Comparison of ENCODE assay signal across 20 cellular contexts in the genomic region with DNA sequence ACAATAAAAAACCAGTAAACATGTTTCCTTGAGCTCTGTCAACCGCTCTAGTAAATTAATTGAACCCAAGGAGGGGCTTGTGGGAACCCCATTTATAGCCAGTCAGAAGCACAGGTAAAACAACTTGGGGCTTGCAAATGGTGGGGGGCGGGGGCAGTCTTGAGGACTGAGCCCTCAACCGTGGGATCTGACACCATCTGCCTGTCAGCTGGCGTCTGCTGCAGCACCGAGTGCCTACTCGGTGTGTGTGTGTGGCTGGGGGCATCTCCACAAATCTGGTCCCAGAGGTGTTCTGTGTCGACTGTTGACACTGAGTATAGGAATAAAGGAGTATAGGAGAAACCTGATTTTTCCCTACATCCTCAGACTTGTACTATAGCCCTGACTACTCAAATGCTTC.
"Had no signal": no experiment of that assay in that cellular context is flagged by ENCODE, and none has a peak within 500 bp of the region (broad histone marks: within the 10 kb centered on the region; RNA-seq: fewer than 3 reads in every experiment).

No MANE protein-coding gene starts in this region.

- ATAC-seq: activated CD4-positive, CD25-positive, alpha-beta regulatory T cell treated with anti-CD3 and anti-CD28 coated beads, Interleukin-2, amount 50 U/mL, for 24 hours; left cardiac atrium; lower lobe of right lung; sciatic nerve; stimulated activated naive CD8-positive, alpha-beta T cell treated with anti-CD3 and anti-CD28 coated beads, Interleukin-15, Interleukin-2, amounts not matched to agents 100 U/mL and 50 U/mL, for 24 hours; upper lobe of right lung had no signal

- H3K27me3 ChIP-seq: spleen, upper lobe of right lung had no signal

- H3K27me3 Mint-ChIP-seq: activated naive CD4-positive, alpha-beta T cell treated with anti-CD3 and anti-CD28 coated beads, Interleukin-2, amount 50 U/mL, for 24 hours had no signal

- DNase-seq: activated T-cell treated with anti-CD3 and anti-CD28 coated beads, Interleukin-2, amount 50 U/mL, for 1 hour; amygdala; cerebellar nuclear complex; dermis blood vessel endothelial cell; endodermal cell; erythroblast; immature natural killer cell; left cardiac atrium; lower lobe of right lung; natural killer cell; occipital lobe; spleen; stimulated activated CD4-positive, alpha-beta T cell treated with anti-CD3 and anti-CD28 coated beads, Interleukin-2, amount 100 ng/mL, for 24 hours; stimulated activated naive CD8-positive, alpha-beta T cell treated with anti-CD3 and anti-CD28 coated beads, Interleukin-15, Interleukin-2, amounts not matched to agents 100 U/mL and 50 U/mL, for 24 hours; upper lobe of right lung had no signal

- H3K4me3 Mint-ChIP-seq: activated naive CD4-positive, alpha-beta T cell treated with anti-CD3 and anti-CD28 coated beads, Interleukin-2, amount 50 U/mL, for 24 hours; endodermal cell; T-helper 2 cell treated with Interferon-gamma antibody and Interleukin-4, amounts not matched to agents 5 μg/mL and 100 μg/mL, for 36 hours had no signal

- H3K9me3 ChIP-seq: lower lobe of right lung, prostate gland, spleen, upper lobe of right lung had no signal

- H3K27ac ChIP-seq: lower lobe of right lung, prostate gland, upper lobe of right lung had no signal

- H3K36me3 Mint-ChIP-seq: activated naive CD4-positive, alpha-beta T cell treated with anti-CD3 and anti-CD28 coated beads, Interleukin-2, amount 50 U/mL, for 24 hours; immature natural killer cell; natural killer cell had no signal

- H3K9me3 Mint-ChIP-seq: activated naive CD4-positive, alpha-beta T cell treated with anti-CD3 and anti-CD28 coated beads, Interleukin-2, amount 50 U/mL, for 24 hours; endodermal cell; immature natural killer cell; natural killer cell; T-helper 2 cell treated with Interferon-gamma antibody and Interleukin-4, amounts not matched to agents 5 μg/mL and 100 μg/mL, for 36 hours had no signal

- H3K27ac Mint-ChIP-seq: endodermal cell; T-helper 2 cell treated with Interferon-gamma antibody and Interleukin-4, amounts not matched to agents 5 μg/mL and 100 μg/mL, for 36 hours had no signal

- H3K4me3 ChIP-seq: lower lobe of right lung, prostate gland, upper lobe of right lung had no signal

- H3K36me3 ChIP-seq: lower lobe of right lung, prostate gland, upper lobe of right lung had no signal
